16 cellular contexts compared by ENCODE assay signal in the genomic region with DNA sequence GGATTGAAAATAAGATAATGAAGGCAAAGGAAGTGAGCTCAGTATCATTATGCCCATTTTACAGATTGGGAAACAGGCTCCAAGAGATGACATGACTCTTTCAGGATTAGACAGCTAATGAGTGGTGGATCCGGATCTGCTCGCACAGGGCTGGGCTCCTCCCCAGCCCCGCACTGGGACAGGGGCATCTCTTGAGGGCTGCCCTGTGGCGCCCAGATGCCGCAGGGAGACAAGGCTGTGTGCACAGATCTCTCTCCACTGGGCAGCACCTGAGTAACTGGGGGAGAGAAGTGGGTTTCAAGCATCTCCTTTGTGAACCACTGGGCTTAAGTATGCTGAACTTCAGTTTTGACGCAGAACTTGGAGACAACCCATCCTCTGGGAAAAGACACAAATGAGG. TPM values are rescaled to one million over a fixed set of nuclear protein-coding genes. Genes with fewer than 3 reads are reported as not detected.
DNase-seq lines count a peak whose midpoint lies in the region; ATAC-seq and TF ChIP-seq lines count a peak whose summit lies in the region.
"Had no signal": no experiment of that assay in that cellular context is flagged by ENCODE, and none has a peak within 500 bp of the region (broad histone marks: within the 10 kb centered on the region; RNA-seq: fewer than 3 reads in every experiment).

No MANE protein-coding gene starts in this region.

- no peak overlapping the region for H3K4me2 ChIP-seq in fibroblast of lung (ENCODE audit: extremely low read depth, insufficient read depth, low read length)
- no peak overlapping the region for H3K4me2 ChIP-seq in neuronal stem cell (ENCODE audit: insufficient read depth, low read length, poor library complexity, severe bottlenecking)

- DNase-seq in RWPE2 (ENCODE audit: low spot score): peak; percentile 21
- no peak for DNase-seq in fibroblast of lung (ENCODE audit: low read depth in 2 of 2)
- no peak for DNase-seq in neuronal stem cell (ENCODE audit: low spot score)
- peak; percentile 23 for DNase-seq in upper lobe of right lung
- no peak for DNase-seq in prostate gland (ENCODE audit: low spot score)
- no peak for DNase-seq in UCSD-AML1 (lab: John Stamatoyannopoulos, UW; ENCODE audit: unreplicated experiment)
- no peak for DNase-seq in NOMO-1 (lab: John Stamatoyannopoulos, UW; ENCODE audit: unreplicated experiment in 2 of 2)
- DNase-seq: CD4-positive, alpha-beta T cell; DMS79 treated with DMSO at 0.1 percent for 48 hours; Karpas-422; NCI-H1105 treated with DMSO at 0.1 percent for 48 hours; NCI-H187; NCI-H446; NCI-H774; SJCRH30 had no signal

- H2AK5ac ChIP-seq in neuronal stem cell (ENCODE audit: low read depth, low read length): peak overlapping the region; percentile 61

- no peak overlapping the region for H2BK120ac ChIP-seq in neuronal stem cell (ENCODE audit: low read depth, low read length)

- no peak for TF ChIP-seq POLR2A in prostate gland (IDR thresholded peaks at IDR 0.05)

- intact Hi-C loops in upper lobe of right lung (cut with DNase I) (no loop called here), prostate gland (cut with DNase I) (no loop called here)

- H3K27me3 ChIP-seq in RWPE2 (ENCODE audit: insufficient read depth, poor library complexity, severe bottlenecking): no peaks in the 10 kb centered on the region
- no peaks in the 10 kb centered on the region for H3K27me3 ChIP-seq in fibroblast of lung (ENCODE audit: control insufficient read depth, insufficient read depth, low read length)
- peaks cover 0 to 4% (median 0%) of the 10 kb centered on the region in 3 experiments for H3K27me3 ChIP-seq in neuronal stem cell (ENCODE audit: control insufficient read depth in 3 of 3, insufficient read depth in 3 of 3, low read depth in 1 of 3, low read length in 3 of 3)
- no peaks in the 10 kb centered on the region for H3K27me3 ChIP-seq in upper lobe of right lung
- H3K27me3 ChIP-seq in prostate gland (replicated peaks; ENCODE audit: insufficient read depth): no peaks in the 10 kb centered on the region
- H3K27me3 ChIP-seq: SJCRH30 had no signal

- ATAC-seq in RWPE2 (ENCODE audit: low read depth): no peak
- no peak for ATAC-seq in upper lobe of right lung

- H3K36me3 ChIP-seq in RWPE2 (ENCODE audit: low read depth): no peaks in the 10 kb centered on the region
- H3K36me3 ChIP-seq in fibroblast of lung (ENCODE audit: control insufficient read depth, insufficient read depth, low read length): no peaks in the 10 kb centered on the region
- no peaks in the 10 kb centered on the region for H3K36me3 ChIP-seq in neuronal stem cell (replicated peaks in 1 of 2; ENCODE audit: control insufficient read depth in 2 of 2, insufficient read depth in 2 of 2, low read length in 2 of 2)
- no peaks in the 10 kb centered on the region for H3K36me3 ChIP-seq in upper lobe of right lung
- no peaks in the 10 kb centered on the region for H3K36me3 ChIP-seq in prostate gland
- H3K36me3 ChIP-seq: SJCRH30 had no signal

- no peaks in the 10 kb centered on the region for H4K20me1 ChIP-seq in fibroblast of lung (ENCODE audit: control insufficient read depth, extremely low read depth, insufficient read depth, low read length)

- no peaks in the 10 kb centered on the region for H3K79me1 ChIP-seq in neuronal stem cell (ENCODE audit: low read depth, low read length)

- H3K4ac ChIP-seq in neuronal stem cell (ENCODE audit: low read length): no peak overlapping the region

- H3K23ac ChIP-seq in neuronal stem cell (ENCODE audit: low read depth, low read length, poor library complexity): no peak overlapping the region

- TF ChIP-seq CTCF in RWPE2 (IDR thresholded peaks at IDR 0.05; ENCODE audit: poor library complexity, severe bottlenecking): no peak
- no peak for TF ChIP-seq CTCF in fibroblast of lung (conservative IDR thresholded peaks at IDR 0.05 in 1 of 2, IDR thresholded peaks at IDR 0.05 in 1 of 2; ENCODE audit: low read depth in 1 of 2, low read length in 2 of 2)
- TF ChIP-seq CTCF in upper lobe of right lung (IDR thresholded peaks at IDR 0.05): no peak
- TF ChIP-seq CTCF in prostate gland (IDR thresholded peaks at IDR 0.05): no peak

- no peak overlapping the region for H2AFZ ChIP-seq in fibroblast of lung (ENCODE audit: low read length)
- H2AFZ ChIP-seq in neuronal stem cell (ENCODE audit: low read length): no peak overlapping the region

- no peak overlapping the region for H4K8ac ChIP-seq in neuronal stem cell (ENCODE audit: low read depth, low read length)

- H2BK5ac ChIP-seq in neuronal stem cell (ENCODE audit: low read length): no peak overlapping the region

- H3K27ac ChIP-seq in RWPE2 (ENCODE audit: poor library complexity, severe bottlenecking) (no peak overlapping the region), fibroblast of lung (ENCODE audit: insufficient read depth, low read length) (peak overlapping the region; percentile 52), neuronal stem cell (replicated peaks; ENCODE audit: low read length) (no peak overlapping the region), upper lobe of right lung (no peak overlapping the region), prostate gland (no peak overlapping the region)
- H3K27ac ChIP-seq: SJCRH30 had no signal

- H3K79me2 ChIP-seq in fibroblast of lung (ENCODE audit: control insufficient read depth, insufficient read depth, low read length): peaks cover 51% of the 10 kb centered on the region

- no peak overlapping the region for H3K14ac ChIP-seq in neuronal stem cell (ENCODE audit: low read length)

- H3K9ac ChIP-seq in fibroblast of lung (ENCODE audit: insufficient read depth, low read length) (no peak overlapping the region), neuronal stem cell (ENCODE audit: low read depth, low read length, poor library complexity) (no peak overlapping the region)

- H3K9me3 ChIP-seq in RWPE2 (ENCODE audit: severe bottlenecking) (peaks cover 14% of the 10 kb centered on the region), fibroblast of lung (ENCODE audit: control insufficient read depth, insufficient read depth, low read depth, low read length) (no peaks in the 10 kb centered on the region), neuronal stem cell (replicated peaks in 1 of 2; ENCODE audit: control insufficient read depth in 2 of 2, insufficient read depth in 1 of 2, low read depth in 1 of 2, low read length in 2 of 2) (peaks cover 0 to 2% of the 10 kb centered on the region in 2 donors), upper lobe of right lung (no peaks in the 10 kb centered on the region), prostate gland (no peaks in the 10 kb centered on the region)
- H3K9me3 ChIP-seq: SJCRH30 had no signal

- no peak overlapping the region for H2BK15ac ChIP-seq in neuronal stem cell (ENCODE audit: low read length)

- peak overlapping the region; percentile 91 for H3K18ac ChIP-seq in neuronal stem cell (ENCODE audit: low read length)

- H2BK12ac ChIP-seq in neuronal stem cell (ENCODE audit: low read length): peak overlapping the region; percentile 30

- WGBS in neuronal stem cell (ENCODE audit: extremely low coverage in 2 of 2, insufficient read length in 2 of 2, insufficient replicate concordance in 1 of 2), 2 donors: no CpG with 5 or more reads among the region's 6 CpGs
- 77% methylated on average over 6 of the region's 6 CpGs for WGBS in prostate gland

- H3K4me1 ChIP-seq in RWPE2 (ENCODE audit: insufficient read depth, poor library complexity, severe bottlenecking) (no peaks in the 10 kb centered on the region), fibroblast of lung (ENCODE audit: control insufficient read depth, extremely low read depth, insufficient read depth, low read length) (peaks cover 23% of the 10 kb centered on the region), neuronal stem cell (ENCODE audit: control insufficient read depth in 2 of 2, insufficient read depth in 1 of 2, low read depth in 1 of 2, low read length in 2 of 2) (peaks cover 0 to under 1% of the 10 kb centered on the region in 2 donors), upper lobe of right lung (no peaks in the 10 kb centered on the region), prostate gland (replicated peaks) (no peaks in the 10 kb centered on the region)
- H3K4me1 ChIP-seq: SJCRH30 had no signal

- H4K91ac ChIP-seq in neuronal stem cell (ENCODE audit: low read depth, low read length, poor library complexity): no peak overlapping the region

- H3K4me3 ChIP-seq in RWPE2 (ENCODE audit: severe bottlenecking) (no peak overlapping the region), fibroblast of lung (replicated peaks in 1 of 4; ENCODE audit: control extremely low read depth in 1 of 4, insufficient read depth in 1 of 4, low read depth in 3 of 4, low read length in 4 of 4) (no peak overlapping the region), neuronal stem cell (ENCODE audit: low read length in 2 of 2) (no peak overlapping the region), upper lobe of right lung (no peak overlapping the region), prostate gland (no peak overlapping the region)
- H3K4me3 ChIP-seq: SJCRH30 had no signal

RNA-seq across cellular contexts. Expression of gene ADAMTS2, which starts 43.9 kb away (rescaled TPM):
- 16.2 and 27.0 TPM in 2 replicates for total RNA-seq in fibroblast of lung
- polyA plus RNA-seq in fibroblast of lung: 30.3 and 70.2 TPM in 2 replicates
- polyA plus RNA-seq in fibroblast of lung (2012): 34.0 and 80.2 TPM in 2 replicates
- 81.7 and 114 TPM in 2 replicates for polyA minus RNA-seq in fibroblast of lung (ENCODE audit: low replicate concordance)
- polyA plus RNA-seq in neuronal stem cell (2013, experiment 1 of 2): 5.3 TPM
- 5.7 TPM for polyA plus RNA-seq in neuronal stem cell (2013, experiment 2 of 2)
- total RNA-seq in upper lobe of right lung: 16.4 TPM
- 10 to 100 TPM in 1 of 2 donors, 1 to 10 TPM in 1; 2.0 to 20.3 TPM for total RNA-seq in prostate gland
- total RNA-seq: CD4-positive, alpha-beta T cell; OCI-LY7; SJCRH30 had no signal

Comparison
In these comparisons a context has a peak if more than half of its experiments do, and no peak if none do; other contexts are left out.
1. DNase-seq: peak in RWPE2 (single experiment) and upper lobe of right lung (single experiment); none in fibroblast of lung (0 of 2), neuronal stem cell (single experiment), prostate gland (single experiment), UCSD-AML1 (single experiment) and NOMO-1 (0 of 2).